1 cellular context compared by ENCODE assay signal in genomic region chr14:102690509-102691286, GRCh38.
TF ChIP-seq lines count a peak whose summit lies in the region.

No MANE protein-coding gene starts in this region.

TF ChIP-seq in HepG2, 621 proteins besides CTCF, POLR2A, EP300 and RAD21 (continued from another document and continues in another):
- no peak for TF ChIP-seq ZNF121 (CRISPR knock-in tag; IDR thresholded peaks at IDR 0.05)
- TF ChIP-seq ZNF709 (CRISPR knock-in tag; IDR thresholded peaks at IDR 0.05) = no peak
- TF ChIP-seq, protein P1, sequence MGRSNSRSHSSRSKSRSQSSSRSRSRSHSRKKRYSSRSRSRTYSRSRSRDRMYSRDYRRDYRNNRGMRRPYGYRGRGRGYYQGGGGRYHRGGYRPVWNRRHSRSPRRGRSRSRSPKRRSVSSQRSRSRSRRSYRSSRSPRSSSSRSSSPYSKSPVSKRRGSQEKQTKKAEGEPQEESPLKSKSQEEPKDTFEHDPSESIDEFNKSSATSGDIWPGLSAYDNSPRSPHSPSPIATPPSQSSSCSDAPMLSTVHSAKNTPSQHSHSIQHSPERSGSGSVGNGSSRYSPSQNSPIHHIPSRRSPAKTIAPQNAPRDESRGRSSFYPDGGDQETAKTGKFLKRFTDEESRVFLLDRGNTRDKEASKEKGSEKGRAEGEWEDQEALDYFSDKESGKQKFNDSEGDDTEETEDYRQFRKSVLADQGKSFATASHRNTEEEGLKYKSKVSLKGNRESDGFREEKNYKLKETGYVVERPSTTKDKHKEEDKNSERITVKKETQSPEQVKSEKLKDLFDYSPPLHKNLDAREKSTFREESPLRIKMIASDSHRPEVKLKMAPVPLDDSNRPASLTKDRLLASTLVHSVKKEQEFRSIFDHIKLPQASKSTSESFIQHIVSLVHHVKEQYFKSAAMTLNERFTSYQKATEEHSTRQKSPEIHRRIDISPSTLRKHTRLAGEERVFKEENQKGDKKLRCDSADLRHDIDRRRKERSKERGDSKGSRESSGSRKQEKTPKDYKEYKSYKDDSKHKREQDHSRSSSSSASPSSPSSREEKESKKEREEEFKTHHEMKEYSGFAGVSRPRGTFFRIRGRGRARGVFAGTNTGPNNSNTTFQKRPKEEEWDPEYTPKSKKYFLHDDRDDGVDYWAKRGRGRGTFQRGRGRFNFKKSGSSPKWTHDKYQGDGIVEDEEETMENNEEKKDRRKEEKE (IDR thresholded peaks at IDR 0.05) = no peak
- TF ChIP-seq, protein P2, sequence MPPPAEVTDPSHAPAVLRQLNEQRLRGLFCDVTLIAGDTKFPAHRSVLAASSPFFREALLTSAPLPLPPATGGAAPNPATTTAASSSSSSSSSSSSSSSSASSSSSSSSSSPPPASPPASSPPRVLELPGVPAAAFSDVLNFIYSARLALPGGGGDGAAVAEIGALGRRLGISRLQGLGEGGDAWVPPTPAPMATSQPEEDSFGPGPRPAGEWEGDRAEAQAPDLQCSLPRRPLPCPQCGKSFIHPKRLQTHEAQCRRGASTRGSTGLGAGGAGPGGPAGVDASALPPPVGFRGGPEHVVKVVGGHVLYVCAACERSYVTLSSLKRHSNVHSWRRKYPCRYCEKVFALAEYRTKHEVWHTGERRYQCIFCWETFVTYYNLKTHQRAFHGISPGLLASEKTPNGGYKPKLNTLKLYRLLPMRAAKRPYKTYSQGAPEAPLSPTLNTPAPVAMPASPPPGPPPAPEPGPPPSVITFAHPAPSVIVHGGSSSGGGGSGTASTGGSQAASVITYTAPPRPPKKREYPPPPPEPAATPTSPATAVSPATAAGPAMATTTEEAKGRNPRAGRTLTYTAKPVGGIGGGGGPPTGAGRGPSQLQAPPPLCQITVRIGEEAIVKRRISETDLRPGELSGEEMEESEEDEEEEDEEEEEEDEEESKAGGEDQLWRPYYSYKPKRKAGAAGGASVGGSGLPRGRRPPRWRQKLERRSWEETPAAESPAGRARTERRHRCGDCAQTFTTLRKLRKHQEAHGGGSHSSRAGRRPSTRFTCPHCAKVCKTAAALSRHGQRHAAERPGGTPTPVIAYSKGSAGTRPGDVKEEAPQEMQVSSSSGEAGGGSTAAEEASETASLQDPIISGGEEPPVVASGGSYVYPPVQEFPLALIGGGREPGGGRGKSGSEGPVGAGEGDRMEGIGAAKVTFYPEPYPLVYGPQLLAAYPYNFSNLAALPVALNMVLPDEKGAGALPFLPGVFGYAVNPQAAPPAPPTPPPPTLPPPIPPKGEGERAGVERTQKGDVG (CRISPR knock-in tag; IDR thresholded peaks at IDR 0.05; ENCODE audit: borderline replicate concordance) = 0 out of 2 replicates have a peak, but pooled peaks have one; percentile 71
- TF ChIP-seq ETV5 (CRISPR knock-in tag; IDR thresholded peaks at IDR 0.05; ENCODE audit: borderline replicate concordance) = peak; percentile 63; the same call in 1 of the 2 replicates
- no peak for TF ChIP-seq TOPORS (CRISPR knock-in tag; IDR thresholded peaks at IDR 0.05)
- TF ChIP-seq ZKSCAN1 (IDR thresholded peaks at IDR 0.05; ENCODE audit: low read length) = no peak
- no peak for TF ChIP-seq ZNF441 (CRISPR knock-in tag; IDR thresholded peaks at IDR 0.05; ENCODE audit: borderline replicate concordance)
- peak; percentile 81; the same call in 1 of the 2 replicates for TF ChIP-seq ZNF614 (CRISPR knock-in tag; IDR thresholded peaks at IDR 0.05; ENCODE audit: borderline replicate concordance)
- 0 out of 2 replicates have a peak, but pooled peaks have one; percentile 45 for TF ChIP-seq ZFP1 (CRISPR knock-in tag; IDR thresholded peaks at IDR 0.05)
- TF ChIP-seq KDM1A (CRISPR knock-in tag; IDR thresholded peaks at IDR 0.05) = peak; percentile 96
- peak; percentile 19 for TF ChIP-seq CCAR2 (optimal IDR thresholded peaks at IDR 0.05; ENCODE audit: low read depth, low read length)
- TF ChIP-seq ZNF180 (CRISPR knock-in tag; IDR thresholded peaks at IDR 0.05; ENCODE audit: borderline replicate concordance, low read depth) = no peak
- TF ChIP-seq ZBTB21 (CRISPR knock-in tag; IDR thresholded peaks at IDR 0.05) = no peak
- TF ChIP-seq ZNF30 (CRISPR knock-in tag; IDR thresholded peaks at IDR 0.05) = no peak
- peak; percentile 77 for TF ChIP-seq SALL1 (CRISPR knock-in tag; IDR thresholded peaks at IDR 0.05)
- peak; percentile 98 for TF ChIP-seq ZMYM2 (CRISPR knock-in tag; IDR thresholded peaks at IDR 0.05)
- TF ChIP-seq ZNF703 (CRISPR knock-in tag; IDR thresholded peaks at IDR 0.05; ENCODE audit: borderline replicate concordance) = no peak
- TF ChIP-seq IKZF4 (CRISPR knock-in tag; IDR thresholded peaks at IDR 0.05; ENCODE audit: borderline replicate concordance, low read depth, not compliant biosample characterization) = no peak
- TF ChIP-seq ATF7-NPFF (CRISPR knock-in tag; IDR thresholded peaks at IDR 0.05; ENCODE audit: low read depth) = no peak
- TF ChIP-seq DPF2 (CRISPR knock-in tag; IDR thresholded peaks at IDR 0.05; ENCODE audit: borderline replicate concordance, low read depth) = peak; percentile 76; the same call in 1 of the 2 replicates
- 0 out of 2 replicates have a peak, but pooled peaks have one; percentile 36 for TF ChIP-seq FOXP1 (IDR thresholded peaks at IDR 0.05)
- peak; percentile 93 for TF ChIP-seq FOXP1 (CRISPR knock-in tag; IDR thresholded peaks at IDR 0.05)
- TF ChIP-seq ZMYM3 (CRISPR knock-in tag; IDR thresholded peaks at IDR 0.05) = peak; percentile 73; the same call in 1 of the 2 replicates
- TF ChIP-seq NFKB2 (CRISPR knock-in tag; IDR thresholded peaks at IDR 0.05; ENCODE audit: borderline replicate concordance) = no peak
- 0 out of 2 replicates have a peak, but pooled peaks have one; percentile 40 for TF ChIP-seq ZNF501 (CRISPR knock-in tag; IDR thresholded peaks at IDR 0.05)
- TF ChIP-seq GATAD2A (CRISPR knock-in tag; IDR thresholded peaks at IDR 0.05) = peak; percentile 87
- TF ChIP-seq ZNF549 (CRISPR knock-in tag; IDR thresholded peaks at IDR 0.05) = no peak
- TF ChIP-seq ZNF350 (CRISPR knock-in tag; IDR thresholded peaks at IDR 0.05; ENCODE audit: borderline replicate concordance, low read depth) = peak; percentile 75
- no peak for TF ChIP-seq HNRNPLL (IDR thresholded peaks at IDR 0.05; ENCODE audit: low read depth, low read length, poor library complexity, severe bottlenecking)
- peak; percentile 21; the same call in 1 of the 2 replicates for TF ChIP-seq ZNF12 (CRISPR knock-in tag; IDR thresholded peaks at IDR 0.05)
- no peak for TF ChIP-seq REXO4 (CRISPR knock-in tag; IDR thresholded peaks at IDR 0.05; ENCODE audit: borderline replicate concordance)
- no peak for TF ChIP-seq SOX6 (IDR thresholded peaks at IDR 0.05)
- peak; percentile 77 for TF ChIP-seq SOX6 (CRISPR knock-in tag; IDR thresholded peaks at IDR 0.05)
- TF ChIP-seq KAT8 (CRISPR knock-in tag; IDR thresholded peaks at IDR 0.05) = peak; percentile 61; the same call in 1 of the 2 replicates
- TF ChIP-seq SOX5 (CRISPR knock-in tag; IDR thresholded peaks at IDR 0.05; ENCODE audit: borderline replicate concordance) = peak; percentile 75; the same call in 1 of the 2 replicates
- peak; percentile 40; the same call in 1 of the 2 replicates for TF ChIP-seq ZNF556 (CRISPR knock-in tag; IDR thresholded peaks at IDR 0.05; ENCODE audit: borderline replicate concordance)
- TF ChIP-seq, protein P3, sequence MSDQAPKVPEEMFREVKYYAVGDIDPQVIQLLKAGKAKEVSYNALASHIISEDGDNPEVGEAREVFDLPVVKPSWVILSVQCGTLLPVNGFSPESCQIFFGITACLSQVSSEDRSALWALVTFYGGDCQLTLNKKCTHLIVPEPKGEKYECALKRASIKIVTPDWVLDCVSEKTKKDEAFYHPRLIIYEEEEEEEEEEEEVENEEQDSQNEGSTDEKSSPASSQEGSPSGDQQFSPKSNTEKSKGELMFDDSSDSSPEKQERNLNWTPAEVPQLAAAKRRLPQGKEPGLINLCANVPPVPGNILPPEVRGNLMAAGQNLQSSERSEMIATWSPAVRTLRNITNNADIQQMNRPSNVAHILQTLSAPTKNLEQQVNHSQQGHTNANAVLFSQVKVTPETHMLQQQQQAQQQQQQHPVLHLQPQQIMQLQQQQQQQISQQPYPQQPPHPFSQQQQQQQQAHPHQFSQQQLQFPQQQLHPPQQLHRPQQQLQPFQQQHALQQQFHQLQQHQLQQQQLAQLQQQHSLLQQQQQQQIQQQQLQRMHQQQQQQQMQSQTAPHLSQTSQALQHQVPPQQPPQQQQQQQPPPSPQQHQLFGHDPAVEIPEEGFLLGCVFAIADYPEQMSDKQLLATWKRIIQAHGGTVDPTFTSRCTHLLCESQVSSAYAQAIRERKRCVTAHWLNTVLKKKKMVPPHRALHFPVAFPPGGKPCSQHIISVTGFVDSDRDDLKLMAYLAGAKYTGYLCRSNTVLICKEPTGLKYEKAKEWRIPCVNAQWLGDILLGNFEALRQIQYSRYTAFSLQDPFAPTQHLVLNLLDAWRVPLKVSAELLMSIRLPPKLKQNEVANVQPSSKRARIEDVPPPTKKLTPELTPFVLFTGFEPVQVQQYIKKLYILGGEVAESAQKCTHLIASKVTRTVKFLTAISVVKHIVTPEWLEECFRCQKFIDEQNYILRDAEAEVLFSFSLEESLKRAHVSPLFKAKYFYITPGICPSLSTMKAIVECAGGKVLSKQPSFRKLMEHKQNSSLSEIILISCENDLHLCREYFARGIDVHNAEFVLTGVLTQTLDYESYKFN (CRISPR knock-in tag; conservative IDR thresholded peaks at IDR 0.05) = peak; percentile 64
- no peak for TF ChIP-seq TCF7 (IDR thresholded peaks at IDR 0.05; ENCODE audit: low read depth)
- no peak for TF ChIP-seq SMARCC2 (IDR thresholded peaks at IDR 0.05)
- peak; percentile 64 for TF ChIP-seq SKI (IDR thresholded peaks at IDR 0.05; ENCODE audit: partially characterized antibody)
- TF ChIP-seq NFKBIZ (CRISPR knock-in tag; IDR thresholded peaks at IDR 0.05) = 0 out of 2 replicates have a peak, but pooled peaks have one; percentile 19
- TF ChIP-seq, protein P4, sequence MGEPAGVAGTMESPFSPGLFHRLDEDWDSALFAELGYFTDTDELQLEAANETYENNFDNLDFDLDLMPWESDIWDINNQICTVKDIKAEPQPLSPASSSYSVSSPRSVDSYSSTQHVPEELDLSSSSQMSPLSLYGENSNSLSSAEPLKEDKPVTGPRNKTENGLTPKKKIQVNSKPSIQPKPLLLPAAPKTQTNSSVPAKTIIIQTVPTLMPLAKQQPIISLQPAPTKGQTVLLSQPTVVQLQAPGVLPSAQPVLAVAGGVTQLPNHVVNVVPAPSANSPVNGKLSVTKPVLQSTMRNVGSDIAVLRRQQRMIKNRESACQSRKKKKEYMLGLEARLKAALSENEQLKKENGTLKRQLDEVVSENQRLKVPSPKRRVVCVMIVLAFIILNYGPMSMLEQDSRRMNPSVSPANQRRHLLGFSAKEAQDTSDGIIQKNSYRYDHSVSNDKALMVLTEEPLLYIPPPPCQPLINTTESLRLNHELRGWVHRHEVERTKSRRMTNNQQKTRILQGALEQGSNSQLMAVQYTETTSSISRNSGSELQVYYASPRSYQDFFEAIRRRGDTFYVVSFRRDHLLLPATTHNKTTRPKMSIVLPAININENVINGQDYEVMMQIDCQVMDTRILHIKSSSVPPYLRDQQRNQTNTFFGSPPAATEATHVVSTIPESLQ (CRISPR knock-in tag; conservative IDR thresholded peaks at IDR 0.05) = no peak
- TF ChIP-seq HNF4G (IDR thresholded peaks at IDR 0.05; ENCODE audit: borderline replicate concordance, low read depth, low read length) = no peak
- no peak for TF ChIP-seq HNF4G (CRISPR knock-in tag; IDR thresholded peaks at IDR 0.05; ENCODE audit: borderline replicate concordance, low read depth)
- no peak for TF ChIP-seq NBN (conservative IDR thresholded peaks at IDR 0.05)
- TF ChIP-seq RXRB (CRISPR knock-in tag; IDR thresholded peaks at IDR 0.05; ENCODE audit: borderline replicate concordance) = peak; percentile 56
- TF ChIP-seq MAFG (CRISPR knock-in tag; IDR thresholded peaks at IDR 0.05) = no peak
- no peak for TF ChIP-seq ZNF260 (CRISPR knock-in tag; IDR thresholded peaks at IDR 0.05; ENCODE audit: borderline replicate concordance, low read depth)
- TF ChIP-seq TBX3 (IDR thresholded peaks at IDR 0.05; ENCODE audit: borderline replicate concordance) = no peak
- TF ChIP-seq ARID4A (CRISPR knock-in tag; IDR thresholded peaks at IDR 0.05; ENCODE audit: borderline replicate concordance) = peak; percentile 47; the same call in 1 of the 2 replicates
- TF ChIP-seq ZBTB3 (CRISPR knock-in tag; IDR thresholded peaks at IDR 0.05; ENCODE audit: borderline replicate concordance, low read depth) = no peak
- peak; percentile 57; the same call in 1 of the 2 replicates for TF ChIP-seq ERF (CRISPR knock-in tag; IDR thresholded peaks at IDR 0.05)
